ENCODE assay signal across 8 cellular contexts in the genomic region with DNA sequence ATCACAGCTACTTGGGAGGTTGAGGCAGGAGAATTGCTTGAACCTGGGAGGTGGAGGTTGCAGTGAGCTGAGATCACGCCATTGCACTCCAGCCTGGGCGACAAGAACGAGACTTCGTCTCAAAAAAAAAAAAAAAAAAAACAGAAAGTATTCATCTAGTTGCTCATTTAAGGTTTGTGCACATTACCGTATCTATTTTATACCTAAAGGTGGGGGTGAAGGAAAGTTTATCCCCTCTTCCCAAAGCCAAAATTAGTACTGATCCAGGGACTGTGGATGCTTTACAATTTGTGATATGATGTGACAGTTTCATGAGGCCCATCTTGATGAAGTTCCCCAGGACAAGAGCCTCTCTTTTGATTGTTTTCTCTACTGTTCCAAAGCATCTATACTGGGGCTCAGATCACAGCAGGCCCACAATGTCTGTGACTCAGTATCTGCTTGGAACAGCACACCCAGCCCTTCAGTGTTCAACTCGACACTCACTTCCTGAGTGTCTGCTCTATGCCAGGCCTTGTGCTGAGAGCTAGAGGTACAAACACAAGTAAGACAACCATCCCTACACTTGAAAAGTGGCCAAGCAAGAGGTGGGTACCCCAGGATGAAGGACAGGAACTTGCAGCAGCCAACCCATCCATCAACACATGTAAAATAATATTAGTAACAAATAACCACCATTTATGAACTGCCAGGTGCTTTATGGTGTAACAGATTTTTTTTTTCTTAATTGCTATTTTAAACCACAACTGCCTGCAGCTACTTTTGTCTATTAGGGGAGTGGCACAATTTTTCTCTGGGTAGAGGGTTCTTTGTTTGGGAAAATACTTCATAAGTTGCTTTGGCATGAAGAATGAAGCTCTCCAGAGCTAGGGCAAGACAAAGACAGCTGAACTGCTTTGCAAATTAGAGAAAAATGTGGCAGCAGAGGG. TPM values are rescaled to one million over a fixed set of nuclear protein-coding genes. Genes with fewer than 3 reads are reported as not detected.
DNase-seq lines count a peak whose midpoint lies in the region; ATAC-seq and TF ChIP-seq lines count a peak whose summit lies in the region.

No MANE protein-coding gene starts in this region.

- H3K4me3 Mint-ChIP-seq in IgD-negative memory B cell = peak overlapping the region; percentile 1 to 92 (median 64)
- H3K4me3 Mint-ChIP-seq in activated CD4-positive, alpha-beta memory T cell treated with anti-CD3 and anti-CD28 coated beads, Interleukin-2, amount 10 ng/mL, durations not matched to agents 7 days and 5 days = no peak overlapping the region

- WGBS in esophagus squamous epithelium, 2 donors = 65 to 79% methylated on average over 6 of the region's 6 CpGs

- TF ChIP-seq POLR2A in esophagus squamous epithelium (IDR thresholded peaks at IDR 0.05) = no peak

- peaks cover 38 to 46% (median 42%) of the 10 kb centered on the region in 3 donors for H3K4me1 Mint-ChIP-seq in IgD-negative memory B cell
- H3K4me1 Mint-ChIP-seq in activated CD4-positive, alpha-beta memory T cell treated with anti-CD3 and anti-CD28 coated beads, Interleukin-2, amount 10 ng/mL, durations not matched to agents 7 days and 5 days = peaks cover 58% of the 10 kb centered on the region

- H3K27ac Mint-ChIP-seq in IgD-negative memory B cell = peak overlapping the region; percentile 28 to 95 (median 86)
- H3K27ac Mint-ChIP-seq in activated CD4-positive, alpha-beta memory T cell treated with anti-CD3 and anti-CD28 coated beads, Interleukin-2, amount 10 ng/mL, durations not matched to agents 7 days and 5 days = peak overlapping the region; percentile 94

- H3K27me3 Mint-ChIP-seq in IgD-negative memory B cell = no peaks in the 10 kb centered on the region
- H3K27me3 Mint-ChIP-seq in activated CD4-positive, alpha-beta memory T cell treated with anti-CD3 and anti-CD28 coated beads, Interleukin-2, amount 10 ng/mL, durations not matched to agents 7 days and 5 days = no peaks in the 10 kb centered on the region

- H3K9me3 Mint-ChIP-seq in IgD-negative memory B cell = no peaks in the 10 kb centered on the region
- H3K9me3 Mint-ChIP-seq in activated CD4-positive, alpha-beta memory T cell treated with anti-CD3 and anti-CD28 coated beads, Interleukin-2, amount 10 ng/mL, durations not matched to agents 7 days and 5 days = peaks cover 7% of the 10 kb centered on the region

- H3K27ac ChIP-seq in esophagus squamous epithelium = peak overlapping the region in 3 of 4 donors; percentile 38 to 69 (median 39)

- in situ Hi-C loops in HAP-1 (cut with MboI; ENCODE audit: low sequenced_read_pairs) = no loop called here

- no peaks in the 10 kb centered on the region for H3K36me3 ChIP-seq in esophagus squamous epithelium
- no peaks in the 10 kb centered on the region for H3K36me3 ChIP-seq in HAP-1 (replicated peaks)

- H3K36me3 Mint-ChIP-seq in IgD-negative memory B cell = peaks cover 2% of the 10 kb centered on the region
- H3K36me3 Mint-ChIP-seq in activated CD4-positive, alpha-beta memory T cell treated with anti-CD3 and anti-CD28 coated beads, Interleukin-2, amount 10 ng/mL, durations not matched to agents 7 days and 5 days (ENCODE audit: low read depth) = peaks cover 13% of the 10 kb centered on the region

- peak; percentile 50 for DNase-seq in activated CD4-positive, alpha-beta memory T cell treated with anti-CD3 and anti-CD28 coated beads, Interleukin-2, amount 10 ng/mL, durations not matched to agents 7 days and 5 days
- DNase-seq in esophagus squamous epithelium (lab: John Stamatoyannopoulos, UW) (no peak), NCI-H2171 treated with DMSO at 0.1 percent for 48 hours (lab: John Stamatoyannopoulos, UW) (no peak), NCI-H187 treated with DMSO at 0.1 percent for 48 hours (lab: John Stamatoyannopoulos, UW) (no peak), HAP-1 (ENCODE audit: low spot score in 2 of 2) (no peak)
- DNase-seq in stimulated activated CD4-positive, alpha-beta T cell treated with anti-CD3 and anti-CD28 coated beads, TNF-alpha, amount 100 ng/mL, for 4 hours (ENCODE audit: low read depth in 3 of 3) = peak in 2 of 3 experiments; percentile 18 to 30

- H3K9me3 ChIP-seq in esophagus squamous epithelium (no peaks in the 10 kb centered on the region), HAP-1 (no peaks in the 10 kb centered on the region)

- CTCF ChIA-PET in activated CD4-positive, alpha-beta memory T cell treated with anti-CD3 and anti-CD28 coated beads, Interleukin-2, amount 10 ng/mL, durations not matched to agents 7 days and 5 days (lab: Charles Lee) = interaction anchor here (0.5 to 1.8 kb wide), 11 partner anchors 14 to 416 kb away, joined by 3 to 16 read pairs (median 4); no protein-coding TSS in a partner anchor

- H3K27me3 ChIP-seq in esophagus squamous epithelium (no peaks in the 10 kb centered on the region), HAP-1 (ENCODE audit: low read depth) (no peaks in the 10 kb centered on the region)

- POLR2A ChIA-PET in activated CD4-positive, alpha-beta memory T cell treated with anti-CD3 and anti-CD28 coated beads, Interleukin-2, amount 10 ng/mL, durations not matched to agents 7 days and 5 days (lab: Charles Lee) = interaction anchor here (0.7 to 3.1 kb wide), 10 partner anchors 11 to 667 kb away, joined by 3 to 32 read pairs (median 3); partner anchors contain the start of genes KHDRBS1, RBBP4 and TMEM39B

- no peak for TF ChIP-seq CTCF in esophagus squamous epithelium (IDR thresholded peaks at IDR 0.05)

- intact Hi-C loops in esophagus squamous epithelium (cut with DNase I) = no loop called here

- peaks cover 8 to 27% (median 13%) of the 10 kb centered on the region in 3 donors for H3K4me1 ChIP-seq in esophagus squamous epithelium
- H3K4me1 ChIP-seq in HAP-1 = no peaks in the 10 kb centered on the region

- no peak for ATAC-seq in GM21717 (IDR thresholded peaks at IDR 0.05; ENCODE audit: unreplicated experiment)

- H3K4me3 ChIP-seq in esophagus squamous epithelium (no peak overlapping the region), HAP-1 (no peak overlapping the region)

RNA-seq across cellular contexts. Expression of gene KHDRBS1, which starts 29.0 kb away (rescaled TPM):
- polyA plus RNA-seq in IgD-negative memory B cell = 123 TPM
- total RNA-seq in activated CD4-positive, alpha-beta memory T cell treated with anti-CD3 and anti-CD28 coated beads, Interleukin-2, amount 10 ng/mL, durations not matched to agents 7 days and 5 days = 100 to 1,000 TPM; 168 to 169 TPM
- total RNA-seq in esophagus squamous epithelium = 10 to 100 TPM; 56.5 to 72.4 (median 70.8) TPM

RNA-seq across cellular contexts. Expression of gene PTP4A2, which starts 46.5 kb away (rescaled TPM):
- 216 TPM for polyA plus RNA-seq in IgD-negative memory B cell
- total RNA-seq in activated CD4-positive, alpha-beta memory T cell treated with anti-CD3 and anti-CD28 coated beads, Interleukin-2, amount 10 ng/mL, durations not matched to agents 7 days and 5 days = 100 to 1,000 TPM; 337 to 349 TPM
- 100 to 1,000 TPM in 3 of 4 donors, 10 to 100 TPM in 1; 71.4 to 122 (median 108) TPM for total RNA-seq in esophagus squamous epithelium

Comparison
In these comparisons a context has a peak if more than half of its experiments do, and no peak if none do; other contexts are left out.
1. DNase-seq: peak in activated CD4-positive, alpha-beta memory T cell treated with anti-CD3 and anti-CD28 coated beads, Interleukin-2, amount 10 ng/mL, durations not matched to agents 7 days and 5 days (single experiment) and stimulated activated CD4-positive, alpha-beta T cell treated with anti-CD3 and anti-CD28 coated beads, TNF-alpha, amount 100 ng/mL, for 4 hours (2 of 3); none in esophagus squamous epithelium (single experiment), NCI-H2171 treated with DMSO at 0.1 percent for 48 hours (single experiment), NCI-H187 treated with DMSO at 0.1 percent for 48 hours (single experiment) and HAP-1 (0 of 2).